ENCODE assay signal across 1 cellular context in the genomic region with DNA sequence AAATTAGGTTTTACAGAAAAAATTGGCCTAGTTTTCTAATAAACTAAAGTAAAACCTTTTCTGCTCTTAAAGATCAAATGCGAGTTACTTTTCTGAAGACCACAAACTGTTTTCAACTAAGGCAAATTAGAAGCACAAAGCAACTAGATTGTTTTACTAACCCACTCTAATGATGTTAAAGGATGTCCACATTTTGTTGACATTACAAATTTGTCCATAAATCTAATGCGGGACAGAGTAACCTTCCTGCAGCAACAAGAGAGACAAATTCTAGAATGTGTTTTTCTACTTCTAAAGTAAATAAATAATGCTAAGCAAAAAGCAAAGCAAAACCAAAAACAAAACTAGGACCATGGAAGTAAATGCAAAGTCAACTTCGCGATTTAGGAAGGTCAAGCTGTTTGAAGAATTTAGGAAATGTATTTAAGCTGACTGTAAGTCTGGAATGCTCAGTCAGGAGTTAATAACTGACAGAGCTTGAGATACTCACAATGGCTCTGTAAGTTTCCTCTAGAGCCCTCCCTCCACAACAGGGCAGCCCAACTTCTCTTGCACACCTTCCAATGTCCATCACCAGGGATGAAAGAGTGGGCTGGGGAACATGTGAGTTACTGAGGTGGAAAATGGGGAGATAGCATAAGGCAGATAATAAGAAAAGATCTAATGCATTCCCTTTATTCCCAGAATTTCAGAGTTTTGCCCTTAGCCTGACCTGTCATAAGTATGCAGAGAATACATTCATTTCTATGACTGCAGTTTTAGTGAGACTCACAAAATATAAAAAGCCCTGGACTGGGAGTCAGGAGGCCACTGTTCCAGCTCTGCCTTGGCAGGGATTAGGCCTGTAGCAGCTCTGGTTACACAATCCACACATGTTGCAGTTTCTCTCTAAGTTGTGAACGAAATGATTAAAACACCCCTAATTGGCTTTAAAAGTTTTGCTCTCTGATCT.
TF ChIP-seq lines count a peak whose summit lies in the region.

No MANE protein-coding gene starts in this region.

TF ChIP-seq in HepG2, 621 proteins besides CTCF, POLR2A, EP300 and RAD21 (continued from another document and continues in another):
- TF ChIP-seq, protein P1, sequence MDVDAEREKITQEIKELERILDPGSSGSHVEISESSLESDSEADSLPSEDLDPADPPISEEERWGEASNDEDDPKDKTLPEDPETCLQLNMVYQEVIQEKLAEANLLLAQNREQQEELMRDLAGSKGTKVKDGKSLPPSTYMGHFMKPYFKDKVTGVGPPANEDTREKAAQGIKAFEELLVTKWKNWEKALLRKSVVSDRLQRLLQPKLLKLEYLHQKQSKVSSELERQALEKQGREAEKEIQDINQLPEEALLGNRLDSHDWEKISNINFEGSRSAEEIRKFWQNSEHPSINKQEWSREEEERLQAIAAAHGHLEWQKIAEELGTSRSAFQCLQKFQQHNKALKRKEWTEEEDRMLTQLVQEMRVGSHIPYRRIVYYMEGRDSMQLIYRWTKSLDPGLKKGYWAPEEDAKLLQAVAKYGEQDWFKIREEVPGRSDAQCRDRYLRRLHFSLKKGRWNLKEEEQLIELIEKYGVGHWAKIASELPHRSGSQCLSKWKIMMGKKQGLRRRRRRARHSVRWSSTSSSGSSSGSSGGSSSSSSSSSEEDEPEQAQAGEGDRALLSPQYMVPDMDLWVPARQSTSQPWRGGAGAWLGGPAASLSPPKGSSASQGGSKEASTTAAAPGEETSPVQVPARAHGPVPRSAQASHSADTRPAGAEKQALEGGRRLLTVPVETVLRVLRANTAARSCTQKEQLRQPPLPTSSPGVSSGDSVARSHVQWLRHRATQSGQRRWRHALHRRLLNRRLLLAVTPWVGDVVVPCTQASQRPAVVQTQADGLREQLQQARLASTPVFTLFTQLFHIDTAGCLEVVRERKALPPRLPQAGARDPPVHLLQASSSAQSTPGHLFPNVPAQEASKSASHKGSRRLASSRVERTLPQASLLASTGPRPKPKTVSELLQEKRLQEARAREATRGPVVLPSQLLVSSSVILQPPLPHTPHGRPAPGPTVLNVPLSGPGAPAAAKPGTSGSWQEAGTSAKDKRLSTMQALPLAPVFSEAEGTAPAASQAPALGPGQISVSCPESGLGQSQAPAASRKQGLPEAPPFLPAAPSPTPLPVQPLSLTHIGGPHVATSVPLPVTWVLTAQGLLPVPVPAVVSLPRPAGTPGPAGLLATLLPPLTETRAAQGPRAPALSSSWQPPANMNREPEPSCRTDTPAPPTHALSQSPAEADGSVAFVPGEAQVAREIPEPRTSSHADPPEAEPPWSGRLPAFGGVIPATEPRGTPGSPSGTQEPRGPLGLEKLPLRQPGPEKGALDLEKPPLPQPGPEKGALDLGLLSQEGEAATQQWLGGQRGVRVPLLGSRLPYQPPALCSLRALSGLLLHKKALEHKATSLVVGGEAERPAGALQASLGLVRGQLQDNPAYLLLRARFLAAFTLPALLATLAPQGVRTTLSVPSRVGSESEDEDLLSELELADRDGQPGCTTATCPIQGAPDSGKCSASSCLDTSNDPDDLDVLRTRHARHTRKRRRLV (CRISPR knock-in tag; IDR thresholded peaks at IDR 0.05) = no peak
- TF ChIP-seq DRAP1 (CRISPR knock-in tag; IDR thresholded peaks at IDR 0.05) (no peak), STAT5B (CRISPR knock-in tag; IDR thresholded peaks at IDR 0.05) (no peak), JUNB (CRISPR knock-in tag; IDR thresholded peaks at IDR 0.05; ENCODE audit: borderline replicate concordance) (no peak), ZNF441 (CRISPR knock-in tag; IDR thresholded peaks at IDR 0.05; ENCODE audit: borderline replicate concordance) (no peak), ZNF644 (CRISPR knock-in tag; IDR thresholded peaks at IDR 0.05; ENCODE audit: low read depth) (peak; percentile 91), TRAFD1 (CRISPR knock-in tag; IDR thresholded peaks at IDR 0.05; ENCODE audit: borderline replicate concordance) (no peak), MIXL1 (CRISPR knock-in tag; IDR thresholded peaks at IDR 0.05) (peak; percentile 24; the same call in 1 of the 2 replicates), NFATC3 (CRISPR knock-in tag; IDR thresholded peaks at IDR 0.05) (no peak), HNF1B (CRISPR knock-in tag; IDR thresholded peaks at IDR 0.05) (peak; percentile 60; the same call in 1 of the 2 replicates), PAX8 (CRISPR knock-in tag; IDR thresholded peaks at IDR 0.05; ENCODE audit: borderline replicate concordance) (no peak), CCDC6 (CRISPR knock-in tag; IDR thresholded peaks at IDR 0.05) (no peak), ZNF296 (CRISPR knock-in tag; conservative IDR thresholded peaks at IDR 0.05) (no peak), ZNF326 (CRISPR knock-in tag; IDR thresholded peaks at IDR 0.05; ENCODE audit: borderline replicate concordance) (no peak), YY1 (IDR thresholded peaks at IDR 0.05; ENCODE audit: insufficient read depth, insufficient replicate concordance, low read depth, low read length) (no peak), SMAD3 (CRISPR knock-in tag; IDR thresholded peaks at IDR 0.05) (peak; percentile 48; the same call in 1 of the 2 replicates), ZBTB42 (CRISPR knock-in tag; IDR thresholded peaks at IDR 0.05) (no peak), JARID2 (CRISPR knock-in tag; IDR thresholded peaks at IDR 0.05; ENCODE audit: insufficient replicate concordance) (no peak), MLLT10 (CRISPR knock-in tag; IDR thresholded peaks at IDR 0.05) (no peak), KLF11 (CRISPR knock-in tag; IDR thresholded peaks at IDR 0.05) (no peak), RORA (CRISPR knock-in tag; IDR thresholded peaks at IDR 0.05) (no peak), ZNF460 (CRISPR knock-in tag; IDR thresholded peaks at IDR 0.05; ENCODE audit: borderline replicate concordance) (no peak), ZNF670 (CRISPR knock-in tag; IDR thresholded peaks at IDR 0.05; ENCODE audit: borderline replicate concordance) (no peak), NCOA2 (CRISPR knock-in tag; IDR thresholded peaks at IDR 0.05) (peak; percentile 32; the same call in 1 of the 2 replicates), GFI1 (CRISPR knock-in tag; IDR thresholded peaks at IDR 0.05; ENCODE audit: borderline replicate concordance) (no peak), GABPA (IDR thresholded peaks at IDR 0.05; ENCODE audit: low read depth, low read length) (no peak), GABPA (CRISPR knock-in tag; IDR thresholded peaks at IDR 0.05; ENCODE audit: low read depth) (peak; percentile 15; the same call in 1 of the 2 replicates), NPAS2 (CRISPR knock-in tag; IDR thresholded peaks at IDR 0.05; ENCODE audit: borderline replicate concordance) (no peak), SRSF9 (IDR thresholded peaks at IDR 0.05; ENCODE audit: borderline replicate concordance, insufficient read depth, low read depth, low read length, poor library complexity, severe bottlenecking) (no peak), RFX5 (IDR thresholded peaks at IDR 0.05; ENCODE audit: low read depth, low read length) (no peak), MAFG (CRISPR knock-in tag; IDR thresholded peaks at IDR 0.05) (no peak), PATZ1 (CRISPR knock-in tag; IDR thresholded peaks at IDR 0.05) (peak; percentile 55; the same call in 1 of the 2 replicates), RFXANK (CRISPR knock-in tag; IDR thresholded peaks at IDR 0.05) (no peak), SKI (IDR thresholded peaks at IDR 0.05; ENCODE audit: partially characterized antibody) (no peak), HDAC2 (CRISPR knock-in tag; IDR thresholded peaks at IDR 0.05) (0 out of 2 replicates have a peak, but pooled peaks have one; percentile 9)
- TF ChIP-seq, protein P2, sequence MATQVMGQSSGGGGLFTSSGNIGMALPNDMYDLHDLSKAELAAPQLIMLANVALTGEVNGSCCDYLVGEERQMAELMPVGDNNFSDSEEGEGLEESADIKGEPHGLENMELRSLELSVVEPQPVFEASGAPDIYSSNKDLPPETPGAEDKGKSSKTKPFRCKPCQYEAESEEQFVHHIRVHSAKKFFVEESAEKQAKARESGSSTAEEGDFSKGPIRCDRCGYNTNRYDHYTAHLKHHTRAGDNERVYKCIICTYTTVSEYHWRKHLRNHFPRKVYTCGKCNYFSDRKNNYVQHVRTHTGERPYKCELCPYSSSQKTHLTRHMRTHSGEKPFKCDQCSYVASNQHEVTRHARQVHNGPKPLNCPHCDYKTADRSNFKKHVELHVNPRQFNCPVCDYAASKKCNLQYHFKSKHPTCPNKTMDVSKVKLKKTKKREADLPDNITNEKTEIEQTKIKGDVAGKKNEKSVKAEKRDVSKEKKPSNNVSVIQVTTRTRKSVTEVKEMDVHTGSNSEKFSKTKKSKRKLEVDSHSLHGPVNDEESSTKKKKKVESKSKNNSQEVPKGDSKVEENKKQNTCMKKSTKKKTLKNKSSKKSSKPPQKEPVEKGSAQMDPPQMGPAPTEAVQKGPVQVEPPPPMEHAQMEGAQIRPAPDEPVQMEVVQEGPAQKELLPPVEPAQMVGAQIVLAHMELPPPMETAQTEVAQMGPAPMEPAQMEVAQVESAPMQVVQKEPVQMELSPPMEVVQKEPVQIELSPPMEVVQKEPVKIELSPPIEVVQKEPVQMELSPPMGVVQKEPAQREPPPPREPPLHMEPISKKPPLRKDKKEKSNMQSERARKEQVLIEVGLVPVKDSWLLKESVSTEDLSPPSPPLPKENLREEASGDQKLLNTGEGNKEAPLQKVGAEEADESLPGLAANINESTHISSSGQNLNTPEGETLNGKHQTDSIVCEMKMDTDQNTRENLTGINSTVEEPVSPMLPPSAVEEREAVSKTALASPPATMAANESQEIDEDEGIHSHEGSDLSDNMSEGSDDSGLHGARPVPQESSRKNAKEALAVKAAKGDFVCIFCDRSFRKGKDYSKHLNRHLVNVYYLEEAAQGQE (IDR thresholded peaks at IDR 0.05; ENCODE audit: borderline replicate concordance in 1 of 2, low read depth in 1 of 2, low read length in 2 of 2) = no peak; a peak in 1 of 4 replicates
- TF ChIP-seq, protein P3, sequence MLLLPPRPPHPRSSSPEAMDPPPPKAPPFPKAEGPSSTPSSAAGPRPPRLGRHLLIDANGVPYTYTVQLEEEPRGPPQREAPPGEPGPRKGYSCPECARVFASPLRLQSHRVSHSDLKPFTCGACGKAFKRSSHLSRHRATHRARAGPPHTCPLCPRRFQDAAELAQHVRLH (CRISPR knock-in tag; IDR thresholded peaks at IDR 0.05; ENCODE audit: borderline replicate concordance, low read depth) = no peak; the same call in 1 of the 2 replicates
- TF ChIP-seq, protein P4, sequence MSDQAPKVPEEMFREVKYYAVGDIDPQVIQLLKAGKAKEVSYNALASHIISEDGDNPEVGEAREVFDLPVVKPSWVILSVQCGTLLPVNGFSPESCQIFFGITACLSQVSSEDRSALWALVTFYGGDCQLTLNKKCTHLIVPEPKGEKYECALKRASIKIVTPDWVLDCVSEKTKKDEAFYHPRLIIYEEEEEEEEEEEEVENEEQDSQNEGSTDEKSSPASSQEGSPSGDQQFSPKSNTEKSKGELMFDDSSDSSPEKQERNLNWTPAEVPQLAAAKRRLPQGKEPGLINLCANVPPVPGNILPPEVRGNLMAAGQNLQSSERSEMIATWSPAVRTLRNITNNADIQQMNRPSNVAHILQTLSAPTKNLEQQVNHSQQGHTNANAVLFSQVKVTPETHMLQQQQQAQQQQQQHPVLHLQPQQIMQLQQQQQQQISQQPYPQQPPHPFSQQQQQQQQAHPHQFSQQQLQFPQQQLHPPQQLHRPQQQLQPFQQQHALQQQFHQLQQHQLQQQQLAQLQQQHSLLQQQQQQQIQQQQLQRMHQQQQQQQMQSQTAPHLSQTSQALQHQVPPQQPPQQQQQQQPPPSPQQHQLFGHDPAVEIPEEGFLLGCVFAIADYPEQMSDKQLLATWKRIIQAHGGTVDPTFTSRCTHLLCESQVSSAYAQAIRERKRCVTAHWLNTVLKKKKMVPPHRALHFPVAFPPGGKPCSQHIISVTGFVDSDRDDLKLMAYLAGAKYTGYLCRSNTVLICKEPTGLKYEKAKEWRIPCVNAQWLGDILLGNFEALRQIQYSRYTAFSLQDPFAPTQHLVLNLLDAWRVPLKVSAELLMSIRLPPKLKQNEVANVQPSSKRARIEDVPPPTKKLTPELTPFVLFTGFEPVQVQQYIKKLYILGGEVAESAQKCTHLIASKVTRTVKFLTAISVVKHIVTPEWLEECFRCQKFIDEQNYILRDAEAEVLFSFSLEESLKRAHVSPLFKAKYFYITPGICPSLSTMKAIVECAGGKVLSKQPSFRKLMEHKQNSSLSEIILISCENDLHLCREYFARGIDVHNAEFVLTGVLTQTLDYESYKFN (CRISPR knock-in tag; conservative IDR thresholded peaks at IDR 0.05) = peak; percentile 76
